ENCODE assay signal across 7 cellular contexts in genomic region chr16:2660014-2660662, GRCh38. TPM values are rescaled to one million over a fixed set of nuclear protein-coding genes. Genes with fewer than 3 reads are reported as not detected.
DNase-seq lines count a peak whose midpoint lies in the region; ATAC-seq and TF ChIP-seq lines count a peak whose summit lies in the region.
"Not testable (repeated sequence)": the region's sequence is repeated elsewhere in the genome, so short reads cannot be mapped to it uniquely, and the experiment has no call there.

No MANE protein-coding gene starts in this region.

- H3K4me1 ChIP-seq in Caco-2 = peaks cover 11% of the 10 kb centered on the region

- not testable (repeated sequence) for H3K27me3 ChIP-seq in Caco-2 (replicated peaks; ENCODE audit: control insufficient read depth, insufficient read depth, low read length)

- peak overlapping the region; percentile 22 for H3K4me3 Mint-ChIP-seq in Caco-2 (ENCODE audit: unreplicated experiment)
- H3K4me3 Mint-ChIP-seq in activated CD8-positive, alpha-beta T cell treated with anti-CD3 and anti-CD28 coated beads for 36 hours; activated naive CD4-positive, alpha-beta T cell treated with anti-CD3 and anti-CD28 coated beads, Interleukin-2, amount 50 U/mL, for 24 hours; stimulated activated naive B cell treated with anti-CD40 and anti-IgM and Interleukin-4, amounts not matched to agents 10 μg/mL and 1 μg/mL and 100 μg/mL, for 72 hours: not testable (repeated sequence)
- H3K4me3 Mint-ChIP-seq in effector memory CD8-positive, alpha-beta T cell = peak overlapping the region in 1 of 2 donors; percentile 26
- peak overlapping the region in 1 of 5 donors; percentile 27 for H3K4me3 Mint-ChIP-seq in immature natural killer cell
- H3K4me3 Mint-ChIP-seq in natural killer cell = peak overlapping the region; percentile 35

- DNase-seq in Caco-2; activated CD8-positive, alpha-beta T cell treated with anti-CD3 and anti-CD28 coated beads for 36 hours; effector memory CD8-positive, alpha-beta T cell; immature natural killer cell; natural killer cell; stimulated activated naive B cell treated with anti-CD40 and anti-IgM and Interleukin-4, amounts not matched to agents 10 μg/mL and 1 μg/mL and 100 μg/mL, for 72 hours: not testable (repeated sequence)

- H3K36me3 ChIP-seq in Caco-2 (ENCODE audit: control insufficient read depth, insufficient read depth, low read length) = not testable (repeated sequence)

- not testable (repeated sequence) for H3K27me3 Mint-ChIP-seq in Caco-2 (ENCODE audit: insufficient read depth, unreplicated experiment); activated CD8-positive, alpha-beta T cell treated with anti-CD3 and anti-CD28 coated beads for 36 hours; activated naive CD4-positive, alpha-beta T cell treated with anti-CD3 and anti-CD28 coated beads, Interleukin-2, amount 50 U/mL, for 24 hours; effector memory CD8-positive, alpha-beta T cell; immature natural killer cell (ENCODE audit: low read depth in 3 of 3); natural killer cell (ENCODE audit: low read depth in 2 of 2); stimulated activated naive B cell treated with anti-CD40 and anti-IgM and Interleukin-4, amounts not matched to agents 10 μg/mL and 1 μg/mL and 100 μg/mL, for 72 hours

- H3K4me1 Mint-ChIP-seq in Caco-2 (ENCODE audit: low read depth, unreplicated experiment) (peaks cover 12% of the 10 kb centered on the region), immature natural killer cell (peaks cover 9 to 19% of the 10 kb centered on the region in 2 donors), natural killer cell (peaks cover 11 to 25% of the 10 kb centered on the region in 2 donors)
- peaks cover 50% of the 10 kb centered on the region for H3K4me1 Mint-ChIP-seq in activated CD8-positive, alpha-beta T cell treated with anti-CD3 and anti-CD28 coated beads for 36 hours (ENCODE audit: low read depth)
- H3K4me1 Mint-ChIP-seq in activated naive CD4-positive, alpha-beta T cell treated with anti-CD3 and anti-CD28 coated beads, Interleukin-2, amount 50 U/mL, for 24 hours = peaks cover 41% of the 10 kb centered on the region
- H3K4me1 Mint-ChIP-seq in effector memory CD8-positive, alpha-beta T cell (ENCODE audit: low read depth in 2 of 2) = peaks cover 19 to 34% of the 10 kb centered on the region in 2 donors
- peaks cover 19 to 31% of the 10 kb centered on the region in 2 donors for H3K4me1 Mint-ChIP-seq in stimulated activated naive B cell treated with anti-CD40 and anti-IgM and Interleukin-4, amounts not matched to agents 10 μg/mL and 1 μg/mL and 100 μg/mL, for 72 hours

- H3K27ac Mint-ChIP-seq in Caco-2 (ENCODE audit: unreplicated experiment) (peak overlapping the region; percentile 34), immature natural killer cell (peak overlapping the region; percentile 6 to 88 (median 41)), natural killer cell (peak overlapping the region; percentile 69 to 85)
- peak overlapping the region; percentile 32 for H3K27ac Mint-ChIP-seq in activated CD8-positive, alpha-beta T cell treated with anti-CD3 and anti-CD28 coated beads for 36 hours
- H3K27ac Mint-ChIP-seq in activated naive CD4-positive, alpha-beta T cell treated with anti-CD3 and anti-CD28 coated beads, Interleukin-2, amount 50 U/mL, for 24 hours = peak overlapping the region; percentile 90
- H3K27ac Mint-ChIP-seq in effector memory CD8-positive, alpha-beta T cell = peak overlapping the region; percentile 73 to 86
- not testable (repeated sequence) for H3K27ac Mint-ChIP-seq in stimulated activated naive B cell treated with anti-CD40 and anti-IgM and Interleukin-4, amounts not matched to agents 10 μg/mL and 1 μg/mL and 100 μg/mL, for 72 hours

- not testable (repeated sequence) for H3K36me3 Mint-ChIP-seq in Caco-2 (ENCODE audit: insufficient read depth, unreplicated experiment); activated naive CD4-positive, alpha-beta T cell treated with anti-CD3 and anti-CD28 coated beads, Interleukin-2, amount 50 U/mL, for 24 hours; effector memory CD8-positive, alpha-beta T cell (ENCODE audit: insufficient read depth); natural killer cell
- H3K36me3 Mint-ChIP-seq in activated CD8-positive, alpha-beta T cell treated with anti-CD3 and anti-CD28 coated beads for 36 hours (ENCODE audit: low read depth) = peaks cover 24% of the 10 kb centered on the region
- H3K36me3 Mint-ChIP-seq in immature natural killer cell = peaks cover 0 to 14% (median 6%) of the 10 kb centered on the region in 3 donors
- peaks cover 14 to 28% of the 10 kb centered on the region in 2 donors for H3K36me3 Mint-ChIP-seq in stimulated activated naive B cell treated with anti-CD40 and anti-IgM and Interleukin-4, amounts not matched to agents 10 μg/mL and 1 μg/mL and 100 μg/mL, for 72 hours

- not testable (repeated sequence) for ATAC-seq in activated CD8-positive, alpha-beta T cell treated with anti-CD3 and anti-CD28 coated beads for 36 hours; effector memory CD8-positive, alpha-beta T cell (replicated peaks); natural killer cell
- ATAC-seq in stimulated activated naive B cell treated with anti-CD40 and anti-IgM and Interleukin-4, amounts not matched to agents 10 μg/mL and 1 μg/mL and 100 μg/mL, for 72 hours (replicated peaks) = peak; percentile 49 to 61

- POLR2A ChIA-PET in Caco-2 (lab: Charles Lee); activated CD8-positive, alpha-beta T cell treated with anti-CD3 and anti-CD28 coated beads for 36 hours (lab: Charles Lee): not testable (repeated sequence)

- not testable (repeated sequence) for H3K9me3 Mint-ChIP-seq in Caco-2 (ENCODE audit: unreplicated experiment); activated CD8-positive, alpha-beta T cell treated with anti-CD3 and anti-CD28 coated beads for 36 hours; activated naive CD4-positive, alpha-beta T cell treated with anti-CD3 and anti-CD28 coated beads, Interleukin-2, amount 50 U/mL, for 24 hours; effector memory CD8-positive, alpha-beta T cell; immature natural killer cell; natural killer cell; stimulated activated naive B cell treated with anti-CD40 and anti-IgM and Interleukin-4, amounts not matched to agents 10 μg/mL and 1 μg/mL and 100 μg/mL, for 72 hours

- H3K9me3 ChIP-seq in Caco-2 = not testable (repeated sequence)

- H3K4me3 ChIP-seq in Caco-2 (ENCODE audit: low read depth, low read length) = not testable (repeated sequence)

- not testable (repeated sequence) for BruUV-seq in Caco-2 (replicated peaks; lab: Mats Ljungman, UMichigan)

- intact Hi-C loops in Caco-2 (cut with micrococcal nuclease; ENCODE audit: unreplicated experiment); activated CD8-positive, alpha-beta T cell treated with anti-CD3 and anti-CD28 coated beads for 36 hours (cut with micrococcal nuclease): not testable (repeated sequence)
- intact Hi-C loops in natural killer cell (cut with micrococcal nuclease) = loop anchor here (10.0 kb wide), 1 partner anchor 655 kb away; the partner anchor contains the start of gene ZNF598

- CTCF ChIA-PET in Caco-2 (lab: Charles Lee); activated CD8-positive, alpha-beta T cell treated with anti-CD3 and anti-CD28 coated beads for 36 hours (lab: Charles Lee): not testable (repeated sequence)

- not testable (repeated sequence) for TF ChIP-seq CTCF in Caco-2 (IDR thresholded peaks at IDR 0.05; ENCODE audit: insufficient read depth in 1 of 2, low read depth in 1 of 2, low read length in 1 of 2, severe bottlenecking in 1 of 2, unreplicated experiment in 1 of 2); activated CD8-positive, alpha-beta T cell treated with anti-CD3 and anti-CD28 coated beads for 36 hours (IDR thresholded peaks at IDR 0.05); natural killer cell (IDR thresholded peaks at IDR 0.05)

RNA-seq across cellular contexts. Expression of gene KCTD5, which starts 22.2 kb away (rescaled TPM):
- total RNA-seq in Caco-2 (2022) (30.4 and 33.3 TPM in 2 replicates), natural killer cell (10 to 100 TPM; 34.2 to 37.9 (median 36.5) TPM)
- total RNA-seq in activated CD8-positive, alpha-beta T cell treated with anti-CD3 and anti-CD28 coated beads for 36 hours = 10 to 100 TPM; 26.0 to 27.3 TPM
- polyA plus RNA-seq in immature natural killer cell = 10 to 100 TPM; 22.2 to 38.9 (median 25.9) TPM

RNA-seq across cellular contexts. Expression of gene PRSS27, which starts 59.9 kb away (rescaled TPM):
- total RNA-seq in Caco-2 (2022) (0.72 and 1.1 TPM in 2 replicates), natural killer cell (1 to 10 TPM in 2 of 3 donors, under 1 TPM in 1; 0.42 to 1.3 (median 1.2) TPM)
- total RNA-seq in activated CD8-positive, alpha-beta T cell treated with anti-CD3 and anti-CD28 coated beads for 36 hours = 1 to 10 TPM; 1.2 to 1.4 TPM
- polyA plus RNA-seq in immature natural killer cell = under 1 TPM in 1 of 3 donors, not detected in 2; 0.18 TPM
